ENCODE assay signal across 28 cellular contexts in genomic region chr1:109950033-109950432, GRCh38.
"Had no signal": no experiment of that assay in that cellular context is flagged by ENCODE, and none has a peak within 500 bp of the region (broad histone marks: within the 10 kb centered on the region; RNA-seq: fewer than 3 reads in every experiment).

No MANE protein-coding gene starts in this region.

- H3K9me3 Mint-ChIP-seq: effector memory CD8-positive, alpha-beta T cell; endodermal cell had no signal

- H3K4me1 ChIP-seq: gastrocnemius medialis had no signal

- ATAC-seq: effector memory CD8-positive, alpha-beta T cell; esophagus mucosa; gastrocnemius medialis; heart right ventricle; left cardiac atrium; left lung; left ventricle myocardium superior; lower lobe of right lung; mucosa of descending colon had no signal

- H3K4me1 Mint-ChIP-seq: naive B cell had no signal

- H3K9me3 ChIP-seq: esophagus squamous epithelium, gastrocnemius medialis, heart right ventricle, left lung, lower lobe of right lung, mucosa of descending colon had no signal

- H3K4me3 ChIP-seq: coronary artery, dorsolateral prefrontal cortex, esophagus squamous epithelium, gastrocnemius medialis, heart right ventricle, left lung, lower lobe of right lung, mucosa of descending colon had no signal

- FAIRE-seq: colon, endometrium, keratinocyte had no signal

- H3K4me3 Mint-ChIP-seq: effector memory CD8-positive, alpha-beta T cell; endodermal cell; mesothelial cell of epicardium; naive B cell had no signal

- H3K36me3 Mint-ChIP-seq: mesothelial cell of epicardium, naive B cell had no signal

- H3K27ac Mint-ChIP-seq: effector memory CD8-positive, alpha-beta T cell; endodermal cell; mesothelial cell of epicardium; naive B cell had no signal

- DNase-seq: dermis blood vessel endothelial cell; dorsolateral prefrontal cortex; effector CD8-positive, alpha-beta T cell; effector memory CD8-positive, alpha-beta T cell; endodermal cell; erythroblast; esophagus squamous epithelium; foreskin fibroblast; foreskin melanocyte; gastrocnemius medialis; glutamatergic neuron; head of caudate nucleus; heart right ventricle; hippocampal formation; left cardiac atrium; left lung; left ventricle myocardium superior; lower lobe of right lung; mesenchymal stem cell; mucosa of descending colon; naive B cell had no signal

- H3K27ac ChIP-seq: coronary artery, dorsolateral prefrontal cortex, epithelial cell of prostate, esophagus squamous epithelium, gastrocnemius medialis, heart right ventricle, left lung, lower lobe of right lung had no signal
